ENCODE assay signal across 10 cellular contexts in the genomic region with DNA sequence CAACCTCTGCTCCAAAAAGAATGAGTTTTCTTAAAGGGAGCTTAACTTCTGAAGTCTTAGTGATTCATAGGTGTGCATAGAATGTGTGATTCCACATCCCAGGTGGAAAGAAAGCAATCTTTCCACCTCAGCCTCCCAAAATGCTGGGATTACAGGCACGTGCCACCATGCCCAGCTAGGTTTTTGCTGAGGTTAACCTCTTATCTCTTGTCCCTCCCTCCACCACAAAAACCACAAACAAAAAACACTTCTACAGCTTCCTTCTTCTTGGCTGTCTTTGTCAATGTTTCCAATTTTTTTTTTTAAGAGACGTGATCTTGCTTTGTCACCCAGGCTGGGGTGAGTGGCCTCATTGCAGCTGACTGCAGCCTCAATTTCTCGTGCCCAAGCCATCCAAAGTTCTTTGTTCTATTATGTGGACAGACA. TPM values are rescaled to one million over a fixed set of nuclear protein-coding genes. Genes with fewer than 3 reads are reported as not detected.
DNase-seq lines count a peak whose midpoint lies in the region; ATAC-seq and TF ChIP-seq lines count a peak whose summit lies in the region.
"Had no signal": no experiment of that assay in that cellular context is flagged by ENCODE, and none has a peak within 500 bp of the region (broad histone marks: within the 10 kb centered on the region; RNA-seq: fewer than 3 reads in every experiment).

No MANE protein-coding gene starts in this region.

- H3K27ac Mint-ChIP-seq in activated naive CD4-positive, alpha-beta T cell treated with anti-CD3 and anti-CD28 coated beads, Interleukin-2, amount 50 U/mL, for 72 hours: peak overlapping the region in 1 of 2 donors; percentile 55
- H3K27ac Mint-ChIP-seq in stimulated activated memory B cell treated with anti-CD40 and anti-IgM and Interleukin-4, amounts not matched to agents 10 μg/mL and 1 μg/mL and 100 μg/mL, for 72 hours: peak overlapping the region; percentile 69

- no peaks in the 10 kb centered on the region for H3K9me3 Mint-ChIP-seq in activated naive CD4-positive, alpha-beta T cell treated with anti-CD3 and anti-CD28 coated beads, Interleukin-2, amount 50 U/mL, for 72 hours
- H3K9me3 Mint-ChIP-seq in stimulated activated memory B cell treated with anti-CD40 and anti-IgM and Interleukin-4, amounts not matched to agents 10 μg/mL and 1 μg/mL and 100 μg/mL, for 72 hours: no peaks in the 10 kb centered on the region

- TF ChIP-seq EP300 in tibial nerve (IDR thresholded peaks at IDR 0.05): no peak

- TF ChIP-seq CTCF in GM13976 (IDR thresholded peaks at IDR 0.05; ENCODE audit: borderline replicate concordance, control extremely low read depth, extremely low read depth, insufficient read depth, missing control alignments): no peak
- TF ChIP-seq CTCF in tibial nerve (IDR thresholded peaks at IDR 0.05): no peak

- H3K36me3 ChIP-seq in tibial nerve: peaks cover 0 to 29% (median 0%) of the 10 kb centered on the region in 3 donors
- H3K36me3 ChIP-seq: prostate gland had no signal

- ATAC-seq in activated naive CD4-positive, alpha-beta T cell treated with anti-CD3 and anti-CD28 coated beads, Interleukin-2, amount 50 U/mL, for 72 hours: peak; percentile 72 to 80
- peak; percentile 63 for ATAC-seq in stimulated activated memory B cell treated with anti-CD40 and anti-IgM and Interleukin-4, amounts not matched to agents 10 μg/mL and 1 μg/mL and 100 μg/mL, for 72 hours
- no peak for ATAC-seq in HG03565 (IDR thresholded peaks at IDR 0.05; ENCODE audit: unreplicated experiment)

- no peaks in the 10 kb centered on the region for H3K9me3 ChIP-seq in tibial nerve
- H3K9me3 ChIP-seq: prostate gland had no signal

- H3K27me3 ChIP-seq in tibial nerve: no peaks in the 10 kb centered on the region

- H3K4me1 ChIP-seq in tibial nerve: no peaks in the 10 kb centered on the region
- H3K4me1 ChIP-seq: prostate gland had no signal

- H3K27me3 Mint-ChIP-seq in stimulated activated memory B cell treated with anti-CD40 and anti-IgM and Interleukin-4, amounts not matched to agents 10 μg/mL and 1 μg/mL and 100 μg/mL, for 72 hours: no peaks in the 10 kb centered on the region

- peaks cover 12% of the 10 kb centered on the region for H3K4me1 Mint-ChIP-seq in stimulated activated memory B cell treated with anti-CD40 and anti-IgM and Interleukin-4, amounts not matched to agents 10 μg/mL and 1 μg/mL and 100 μg/mL, for 72 hours

- no peak overlapping the region for H3K27ac ChIP-seq in tibial nerve
- H3K27ac ChIP-seq: prostate gland had no signal

- H3K4me3 Mint-ChIP-seq in stimulated activated memory B cell treated with anti-CD40 and anti-IgM and Interleukin-4, amounts not matched to agents 10 μg/mL and 1 μg/mL and 100 μg/mL, for 72 hours: no peak overlapping the region

- in situ Hi-C loops in GM13976 (cut with MboI; ENCODE audit: low sequenced_read_pairs, unreplicated experiment): no loop called here

- TF ChIP-seq POLR2A in tibial nerve (IDR thresholded peaks at IDR 0.05): no peak

- WGBS in tibial nerve, 2 donors: 52 to 59% methylated on average over 3 of the region's 3 CpGs

- no peak overlapping the region for H3K4me3 ChIP-seq in tibial nerve
- H3K4me3 ChIP-seq: prostate gland had no signal

- DNase-seq in activated T-cell treated with anti-CD3 and anti-CD28 coated beads for 24 hours (ENCODE audit: low read depth): peak; percentile 2
- no peak for DNase-seq in activated T-cell treated with anti-CD3 and anti-CD28 coated beads for 4 hours
- peak; percentile 93 for DNase-seq in SIG-M5 treated with dmso at 0.1 percent for 504 hours (lab: John Stamatoyannopoulos, UW; ENCODE audit: unreplicated experiment)
- DNase-seq in activated naive CD4-positive, alpha-beta T cell treated with anti-CD3 and anti-CD28 coated beads, Interleukin-2, amount 50 U/mL, for 72 hours (ENCODE audit: low spot score in 2 of 2): no peak
- DNase-seq in GM13976 (ENCODE audit: low spot score): no peak
- no peak for DNase-seq in tibial nerve (ENCODE audit: low spot score in 2 of 2)
- DNase-seq: H7 had no signal

- H3K36me3 Mint-ChIP-seq in activated naive CD4-positive, alpha-beta T cell treated with anti-CD3 and anti-CD28 coated beads, Interleukin-2, amount 50 U/mL, for 72 hours: peaks cover 0 to 6% of the 10 kb centered on the region in 2 donors
- peaks cover 14% of the 10 kb centered on the region for H3K36me3 Mint-ChIP-seq in stimulated activated memory B cell treated with anti-CD40 and anti-IgM and Interleukin-4, amounts not matched to agents 10 μg/mL and 1 μg/mL and 100 μg/mL, for 72 hours

RNA-seq across cellular contexts. Expression of a gene that starts 8.1 kb away (rescaled TPM):
- total RNA-seq in activated naive CD4-positive, alpha-beta T cell treated with anti-CD3 and anti-CD28 coated beads, Interleukin-2, amount 50 U/mL, for 72 hours: 100 to 1,000 TPM in 1 of 2 donors, 10 to 100 TPM in 1; 78.6 to 108 TPM
- 10 to 100 TPM; 23.9 to 42.0 (median 38.5) TPM for total RNA-seq in tibial nerve

Comparison
In these comparisons a context has a peak if more than half of its experiments do, and no peak if none do; other contexts are left out.
1. DNase-seq: peak in activated T-cell treated with anti-CD3 and anti-CD28 coated beads for 24 hours (single experiment) and SIG-M5 treated with dmso at 0.1 percent for 504 hours (single experiment); none in activated T-cell treated with anti-CD3 and anti-CD28 coated beads for 4 hours (single experiment), activated naive CD4-positive, alpha-beta T cell treated with anti-CD3 and anti-CD28 coated beads, Interleukin-2, amount 50 U/mL, for 72 hours (0 of 2), GM13976 (single experiment) and tibial nerve (0 of 2).